8 cellular contexts compared by ENCODE assay signal in genomic region chr1:151281969-151282882, GRCh38. TPM values are rescaled to one million over a fixed set of nuclear protein-coding genes. Genes with fewer than 3 reads are reported as not detected.
DNase-seq lines count a peak whose midpoint lies in the region; ATAC-seq and TF ChIP-seq lines count a peak whose summit lies in the region.

Gene ZNF687 (plus strand): TSS chr1:151282299. CDS start chr1:151286292, 3,993 bp downstream.

- H3K27ac ChIP-seq in SK-N-SH (ENCODE audit: low read depth in 2 of 2, low read length in 1 of 2) (peak within 1 kb of the TSS; percentile 98 to 100), gastroesophageal sphincter (peak within 1 kb of the TSS; percentile 95 to 97 (median 96)), neutrophil (peak within 1 kb of the TSS; percentile 98), substantia nigra (ENCODE audit: low read depth, low read length, poor library complexity, severe bottlenecking) (peak within 1 kb of the TSS; percentile 93)

- no peaks in the 10 kb centered on the region for H3K9me2 ChIP-seq in SK-N-SH

- peak within 1 kb of the TSS; percentile 92 for H2AFZ ChIP-seq in SK-N-SH (ENCODE audit: low read depth)

- TF ChIP-seq CTCF in GM06990 (IDR thresholded peaks at IDR 0.05; ENCODE audit: insufficient read depth, low read length, poor library complexity, severe bottlenecking) (no peak), SK-N-SH (IDR thresholded peaks at IDR 0.05) (no peak), gastroesophageal sphincter (IDR thresholded peaks at IDR 0.05) (no peak), neutrophil (IDR thresholded peaks at IDR 0.05) (peak; percentile 13)

- TF ChIP-seq EP300 in SK-N-SH (IDR thresholded peaks at IDR 0.05; ENCODE audit: borderline replicate concordance in 1 of 2, low read depth in 1 of 2, low read length in 1 of 2) (no peak), gastroesophageal sphincter (IDR thresholded peaks at IDR 0.05) (no peak)

- TF ChIP-seq RAD21 in SK-N-SH (IDR thresholded peaks at IDR 0.05; ENCODE audit: low read length), result no peak

- H3K36me3 ChIP-seq in GM06990 (ENCODE audit: control insufficient read depth, insufficient read depth, low read length) (peaks cover 16% of the 10 kb centered on the region), SK-N-SH (replicated peaks in 1 of 2; ENCODE audit: control insufficient read depth in 1 of 2, insufficient read depth in 2 of 2, low read length in 1 of 2) (peaks cover 16 to 17% of the 10 kb centered on the region in 2 experiments), gastroesophageal sphincter (peaks cover 0 to 25% of the 10 kb centered on the region in 2 donors), neutrophil (peaks cover 23% of the 10 kb centered on the region)

- DNase-seq in GM06990 (ENCODE audit: extremely low read depth, insufficient read length), result peak; percentile 99
- DNase-seq in NCI-H1048 (lab: John Stamatoyannopoulos, UW), result peak; percentile 100
- peak; percentile 97 for DNase-seq in SK-N-SH
- DNase-seq in activated naive CD4-positive, alpha-beta T cell treated with anti-CD3 and anti-CD28 coated beads, Interleukin-2, amount 50 U/mL, for 16 hours, result peak; percentile 99
- DNase-seq in substantia nigra (lab: John Stamatoyannopoulos, UW), result peak; percentile 94 to 100 (median 100)

- 2% methylated on average over 33 of the region's 74 CpGs for WGBS in SK-N-SH (ENCODE audit: low lambda C conversion rate)
- WGBS in gastroesophageal sphincter (ENCODE audit: low coverage in 1 of 2), 2 donors, result 0 to 2% methylated on average over 3 to 27 of the region's 74 CpGs

- peaks cover 40% of the 10 kb centered on the region for H3K79me2 ChIP-seq in SK-N-SH (ENCODE audit: insufficient read depth)

- H3K27me3 ChIP-seq in GM06990 (replicated peaks; ENCODE audit: control insufficient read depth, insufficient read depth, low read length), result no peaks in the 10 kb centered on the region
- no peaks in the 10 kb centered on the region for H3K27me3 ChIP-seq in SK-N-SH (ENCODE audit: insufficient read depth)
- H3K27me3 ChIP-seq in gastroesophageal sphincter, result no peaks in the 10 kb centered on the region
- H3K27me3 ChIP-seq in neutrophil, result no peaks in the 10 kb centered on the region

- peak within 1 kb of the TSS; percentile 100 for H3K4me2 ChIP-seq in SK-N-SH

- H3K9me3 ChIP-seq in SK-N-SH, result no peaks in the 10 kb centered on the region
- no peaks in the 10 kb centered on the region for H3K9me3 ChIP-seq in gastroesophageal sphincter
- H3K9me3 ChIP-seq in neutrophil, result no peaks in the 10 kb centered on the region

- POLR2A ChIA-PET in SK-N-SH (lab: Yijun Ruan, JAX), result interaction anchor here (0.6 to 1.9 kb wide), 13 partner anchors 10 to 538 kb away, joined by 3 to 11 read pairs (median 3); partner anchors contain the start of genes CGN, PSMD4, RFX5 and VPS72

- peaks cover 4% of the 10 kb centered on the region for H3F3A ChIP-seq in SK-N-SH (replicated peaks; ENCODE audit: insufficient read depth)

- peak within 1 kb of the TSS; percentile 76 for H3K4me3 ChIP-seq in GM06990 (replicated peaks; ENCODE audit: low read depth, low read length)
- H3K4me3 ChIP-seq in SK-N-SH (ENCODE audit: low read depth in 2 of 2, low read length in 1 of 2), result peak within 1 kb of the TSS; percentile 70 to 86
- H3K4me3 ChIP-seq in gastroesophageal sphincter, result peak within 1 kb of the TSS; percentile 68 to 93
- peak within 1 kb of the TSS; percentile 89 to 95 for H3K4me3 ChIP-seq in neutrophil (ENCODE audit: low read depth in 1 of 2, low read length in 1 of 2)

- TF ChIP-seq POLR2A in gastroesophageal sphincter (IDR thresholded peaks at IDR 0.05), result peak; percentile 65 to 79

- peak; percentile 87 for ATAC-seq in HG02571 (IDR thresholded peaks at IDR 0.05; ENCODE audit: unreplicated experiment)
- ATAC-seq in gastroesophageal sphincter, result peak; percentile 92

- 0 out of 2 replicates have a peak, but pooled peaks cover 4% of the 10 kb centered on the region for H4K20me1 ChIP-seq in SK-N-SH (ENCODE audit: insufficient read depth)

- peak within 1 kb of the TSS; percentile 95 for H3K9ac ChIP-seq in SK-N-SH

- H3K4me1 ChIP-seq in SK-N-SH (ENCODE audit: control insufficient read depth in 1 of 2, insufficient read depth in 2 of 2, low read depth in 1 of 2, low read length in 1 of 2), result peaks cover 0 to 14% of the 10 kb centered on the region in 2 experiments; a peak in 1 of 4 replicates
- H3K4me1 ChIP-seq in gastroesophageal sphincter, result peaks cover 0 to 29% (median 9%) of the 10 kb centered on the region in 3 donors
- H3K4me1 ChIP-seq in neutrophil (ENCODE audit: control insufficient read depth in 1 of 2, insufficient read depth in 1 of 2, low read depth in 1 of 2, low read length in 1 of 2), result peaks cover 60 to 63% of the 10 kb centered on the region in 2 experiments

- CTCF ChIA-PET in SK-N-SH (lab: Yijun Ruan, JAX), result interaction anchor here (1.0 to 5.7 kb wide), 6 partner anchors 18 to 58 kb away, joined by 3 to 36 read pairs (median 6); partner anchors contain the start of gene PSMD4

TF ChIP-seq in SK-N-SH, 30 proteins besides CTCF, POLR2A, EP300 and RAD21 (continues in another document):
- TF ChIP-seq ZBTB33 (IDR thresholded peaks at IDR 0.05; ENCODE audit: borderline replicate concordance, low read depth) (0 out of 2 replicates have a peak, but pooled peaks have one; percentile 41), MXI1 (IDR thresholded peaks at IDR 0.05; ENCODE audit: low read depth, low read length) (peak; percentile 22; the same call in 1 of the 2 replicates), REST (IDR thresholded peaks at IDR 0.05; ENCODE audit: low read depth, low read length) (0 out of 2 replicates have a peak, but pooled peaks have one; percentile 5), YY1 (IDR thresholded peaks at IDR 0.05; ENCODE audit: low read depth) (peak; percentile 44; the same call in 1 of the 2 replicates), PBX3 (IDR thresholded peaks at IDR 0.05) (peak; percentile 100), ELF1 (IDR thresholded peaks at IDR 0.05) (peak; percentile 94), CHD2 (IDR thresholded peaks at IDR 0.05; ENCODE audit: low read length, partially characterized antibody) (peak; percentile 96), MAX (IDR thresholded peaks at IDR 0.05; ENCODE audit: low read depth) (no peak; the same call in 1 of the 2 replicates), GATA2 (CRISPR knock-in tag; IDR thresholded peaks at IDR 0.05) (no peak), RFX5 (IDR thresholded peaks at IDR 0.05; ENCODE audit: low read length) (peak; percentile 83)

RNA-seq across cellular contexts. Expression of gene ZNF687, which starts in this region (rescaled TPM):
- 14.6 and 15.8 TPM in 2 replicates for polyA plus RNA-seq in SK-N-SH (2012; rRNA removed)
- 3.9 and 6.8 TPM in 2 replicates for polyA plus RNA-seq in SK-N-SH (2012; cell fraction: cytosol; rRNA removed)
- 23.5 and 29.2 TPM in 2 replicates for polyA plus RNA-seq in SK-N-SH (2012; cell fraction: nucleus; rRNA removed)
- total RNA-seq in gastroesophageal sphincter, result 10 to 100 TPM; 18.4 to 27.6 (median 24.4) TPM

Comparison
In these comparisons a context has a peak if more than half of its experiments do, and no peak if none do; other contexts are left out.
1. Peak in every context shown above with its lines: DNase-seq, ATAC-seq, H3K4me3 ChIP-seq and H3K27ac ChIP-seq.